Comparison of ENCODE assay signal across 1 cellular context in the genomic region with DNA sequence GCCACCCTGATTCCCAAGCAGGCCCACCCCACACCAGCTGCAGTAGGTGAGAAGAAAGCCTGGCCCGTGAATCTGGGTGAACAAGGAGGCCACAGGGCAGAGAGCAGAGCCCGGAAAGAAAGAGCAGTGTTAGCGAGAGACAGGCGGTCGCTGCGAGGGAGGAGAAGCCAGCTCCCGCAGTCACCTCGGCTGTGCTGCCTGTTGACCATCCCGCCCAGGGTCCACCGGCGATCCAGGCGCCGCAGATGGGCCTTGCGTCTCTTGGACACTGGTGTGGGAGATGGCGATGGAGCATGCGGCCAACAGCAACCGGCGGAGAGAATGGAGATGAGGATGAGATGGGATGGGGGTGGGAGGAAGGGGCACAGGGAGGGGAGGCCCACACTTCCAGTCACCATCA.
TF ChIP-seq lines count a peak whose summit lies in the region.

No MANE protein-coding gene starts in this region.

TF ChIP-seq in H1, 55 proteins besides CTCF, POLR2A, EP300 and RAD21:
- TF ChIP-seq KDM4A (IDR thresholded peaks at IDR 0.05; ENCODE audit: low read depth, low read length, severe bottlenecking) = no peak
- no peak for TF ChIP-seq SUZ12 (IDR thresholded peaks at IDR 0.05; ENCODE audit: low read length)
- TF ChIP-seq CREB1 (IDR thresholded peaks at IDR 0.05) = no peak
- TF ChIP-seq JUN (IDR thresholded peaks at IDR 0.05; ENCODE audit: low read depth, low read length) = no peak
- TF ChIP-seq EZH2 (IDR thresholded peaks at IDR 0.05; ENCODE audit: low read depth, low read length, severe bottlenecking) = no peak
- TF ChIP-seq GABPA (IDR thresholded peaks at IDR 0.05; ENCODE audit: borderline replicate concordance, insufficient read depth, low read length) = no peak
- TF ChIP-seq RXRA (IDR thresholded peaks at IDR 0.05; ENCODE audit: insufficient read depth, low read depth, low read length) = no peak
- no peak for TF ChIP-seq MAX (IDR thresholded peaks at IDR 0.05)
- no peak for TF ChIP-seq TAF7 (optimal IDR thresholded peaks at IDR 0.05; ENCODE audit: borderline replicate concordance, low read depth, low read length)
